Comparison of ENCODE assay signal across 9 cellular contexts in the genomic region with DNA sequence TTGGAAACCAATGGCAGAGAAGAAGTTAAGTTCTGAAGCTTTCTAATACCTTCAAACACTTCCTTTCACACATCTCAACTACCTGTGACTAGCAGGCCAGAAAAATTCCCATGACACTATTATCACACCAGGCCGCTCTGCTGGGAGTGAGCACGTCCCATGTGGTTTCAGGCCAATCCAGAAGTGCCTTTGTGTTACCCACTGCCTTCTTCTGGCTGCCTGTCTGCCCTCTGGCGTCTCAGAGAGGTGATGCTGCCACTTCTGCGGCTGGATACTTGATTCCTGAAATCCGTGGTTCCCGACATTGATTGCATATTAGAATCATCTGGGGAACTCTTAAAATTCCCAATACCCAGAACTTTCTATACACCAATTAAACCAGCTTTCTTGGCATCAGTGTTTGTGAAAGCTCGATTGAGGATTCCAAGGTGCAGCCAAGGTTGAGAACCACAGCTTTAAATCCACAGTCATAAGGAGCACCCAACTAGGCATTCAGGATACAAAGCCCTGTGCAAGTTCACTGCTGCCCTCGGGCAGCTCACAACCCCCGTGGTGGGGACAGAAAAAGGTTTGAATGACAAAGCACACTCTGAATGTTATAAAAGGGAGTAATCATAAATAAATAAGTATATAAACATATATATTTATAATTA.
DNase-seq lines count a peak whose midpoint lies in the region; ATAC-seq and TF ChIP-seq lines count a peak whose summit lies in the region.
"Had no signal": no experiment of that assay in that cellular context is flagged by ENCODE, and none has a peak within 500 bp of the region (broad histone marks: within the 10 kb centered on the region; RNA-seq: fewer than 3 reads in every experiment).

No MANE protein-coding gene starts in this region.

- H3K9me3 ChIP-seq in right lobe of liver: no peaks in the 10 kb centered on the region

- CTCF ChIA-PET in activated CD4-positive, alpha-beta memory T cell treated with anti-CD3 and anti-CD28 coated beads for 36 hours (lab: Charles Lee): interaction anchor here (1.9 kb wide), 1 partner anchor 11 kb away, joined by 6 read pairs; no protein-coding TSS in a partner anchor

- H3K27ac ChIP-seq in right lobe of liver: no peak overlapping the region

- H3K9me3 Mint-ChIP-seq in chondrocyte (ENCODE audit: low read depth): peaks cover 3% of the 10 kb centered on the region
- no peaks in the 10 kb centered on the region for H3K9me3 Mint-ChIP-seq in activated CD4-positive, alpha-beta memory T cell treated with anti-CD3 and anti-CD28 coated beads for 36 hours

- ATAC-seq in right lobe of liver (peak; percentile 95 to 99 (median 97)), GM18868 (IDR thresholded peaks at IDR 0.05; ENCODE audit: unreplicated experiment) (no peak)
- ATAC-seq: GM12878 had no signal

- no peaks in the 10 kb centered on the region for H3K4me1 ChIP-seq in right lobe of liver

- H3K27ac Mint-ChIP-seq in chondrocyte (ENCODE audit: unreplicated experiment): no peak overlapping the region
- H3K27ac Mint-ChIP-seq in activated CD4-positive, alpha-beta memory T cell treated with anti-CD3 and anti-CD28 coated beads for 36 hours: no peak overlapping the region

- peak; percentile 64 for DNase-seq in AG10803 (ENCODE audit: low read depth)
- peak; percentile 24 for DNase-seq in NCI-H1436 treated with DMSO at 0.1 percent for 48 hours (lab: John Stamatoyannopoulos, UW)
- no peak for DNase-seq in chondrocyte (ENCODE audit: low spot score)
- DNase-seq in right lobe of liver: peak; percentile 53 to 62 (median 58)
- DNase-seq in activated CD4-positive, alpha-beta T cell treated with anti-CD3 and anti-CD28 coated beads for 1 hour: no peak
- no peak for DNase-seq in GM19240 (ENCODE audit: insufficient read length, low spot score)
- no peak for DNase-seq in activated CD4-positive, alpha-beta memory T cell treated with anti-CD3 and anti-CD28 coated beads for 36 hours

- peaks cover 4% of the 10 kb centered on the region for H3K4me1 Mint-ChIP-seq in chondrocyte (ENCODE audit: low read depth)
- H3K4me1 Mint-ChIP-seq in activated CD4-positive, alpha-beta memory T cell treated with anti-CD3 and anti-CD28 coated beads for 36 hours (ENCODE audit: low read depth): no peaks in the 10 kb centered on the region

- POLR2A ChIA-PET in activated CD4-positive, alpha-beta memory T cell treated with anti-CD3 and anti-CD28 coated beads for 36 hours (lab: Charles Lee): no interaction called here

- no peaks in the 10 kb centered on the region for H3K36me3 ChIP-seq in right lobe of liver

- TF ChIP-seq POLR2A in right lobe of liver (IDR thresholded peaks at IDR 0.05): no peak

- no peaks in the 10 kb centered on the region for H3K27me3 Mint-ChIP-seq in chondrocyte (ENCODE audit: low read depth)
- H3K27me3 Mint-ChIP-seq in activated CD4-positive, alpha-beta memory T cell treated with anti-CD3 and anti-CD28 coated beads for 36 hours: no peaks in the 10 kb centered on the region

- WGBS in right lobe of liver (ENCODE audit: insufficient coverage, low coverage, low lambda C conversion rate, missing lambda C conversion rate): 28% methylated on average over 9 of the region's 9 CpGs

- TF ChIP-seq CTCF in AG10803 (conservative IDR thresholded peaks at IDR 0.05; ENCODE audit: low read length): peak; percentile 69
- peak; percentile 78 for TF ChIP-seq CTCF in chondrocyte (IDR thresholded peaks at IDR 0.05)
- peak; percentile 42 to 55 (median 48) for TF ChIP-seq CTCF in right lobe of liver (IDR thresholded peaks at IDR 0.05)

- H3K27me3 ChIP-seq in right lobe of liver: no peaks in the 10 kb centered on the region

- intact Hi-C loops in right lobe of liver (cut with DNase I): no loop called here
- intact Hi-C loops in activated CD4-positive, alpha-beta memory T cell treated with anti-CD3 and anti-CD28 coated beads for 36 hours (cut with micrococcal nuclease): no loop called here

- no peak overlapping the region for H3K4me3 Mint-ChIP-seq in chondrocyte (ENCODE audit: unreplicated experiment)
- no peak overlapping the region for H3K4me3 Mint-ChIP-seq in activated CD4-positive, alpha-beta memory T cell treated with anti-CD3 and anti-CD28 coated beads for 36 hours

- H3K4me3 ChIP-seq in AG10803 (ENCODE audit: low read length) (no peak overlapping the region), right lobe of liver (no peak overlapping the region)
- H3K4me3 ChIP-seq: GM12878 had no signal

- no peaks in the 10 kb centered on the region for H3K36me3 Mint-ChIP-seq in chondrocyte (ENCODE audit: low read depth)
- no peaks in the 10 kb centered on the region for H3K36me3 Mint-ChIP-seq in activated CD4-positive, alpha-beta memory T cell treated with anti-CD3 and anti-CD28 coated beads for 36 hours

Comparison
In these comparisons a context has a peak if more than half of its experiments do, and no peak if none do; other contexts are left out.
1. DNase-seq: peak in AG10803 (single experiment), NCI-H1436 treated with DMSO at 0.1 percent for 48 hours (single experiment) and right lobe of liver (3 of 3); none in chondrocyte (single experiment), activated CD4-positive, alpha-beta T cell treated with anti-CD3 and anti-CD28 coated beads for 1 hour (single experiment), GM19240 (single experiment) and activated CD4-positive, alpha-beta memory T cell treated with anti-CD3 and anti-CD28 coated beads for 36 hours (single experiment).
2. Peak in every context shown above with its lines, with median percentiles within 50 percentile points of each other: CTCF ChIP-seq.